ENCODE assay signal across 12 cellular contexts in the genomic region with DNA sequence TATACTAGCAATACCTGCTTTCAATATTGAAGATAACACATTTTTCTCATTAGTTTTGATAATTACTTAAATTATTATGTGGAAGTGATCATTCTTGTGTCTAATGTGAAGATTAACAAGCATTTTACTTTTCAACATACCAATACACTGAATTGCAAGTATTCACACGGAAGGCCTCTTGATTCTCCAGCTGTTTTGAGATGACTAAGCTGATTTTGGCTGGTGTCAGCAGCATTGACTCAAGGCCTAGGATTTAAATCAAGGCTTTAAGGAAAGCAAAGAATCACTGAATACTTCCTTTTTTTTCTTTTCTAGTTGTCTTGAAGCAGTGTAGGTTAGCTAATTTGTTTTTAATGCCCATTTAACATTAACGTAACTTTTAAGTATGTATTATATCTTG.
DNase-seq lines count a peak whose midpoint lies in the region; TF ChIP-seq lines count a peak whose summit lies in the region.
"Had no signal": no experiment of that assay in that cellular context is flagged by ENCODE, and none has a peak within 500 bp of the region (broad histone marks: within the 10 kb centered on the region; RNA-seq: fewer than 3 reads in every experiment).

No MANE protein-coding gene starts in this region.

- no peaks in the 10 kb centered on the region for H3K9me3 Mint-ChIP-seq in progenitor cell of endocrine pancreas (ENCODE audit: low read depth)
- H3K9me3 Mint-ChIP-seq: activated CD4-positive, alpha-beta T cell treated with anti-CD3 and anti-CD28 coated beads, Interleukin-2, amount 10 ng/mL, durations not matched to agents 7 days and 5 days had no signal

- peak overlapping the region; percentile 94 for H3K27ac ChIP-seq in SK-N-MC
- H3K27ac ChIP-seq: dorsolateral prefrontal cortex had no signal

- H3K36me3 Mint-ChIP-seq in progenitor cell of endocrine pancreas (ENCODE audit: insufficient read depth): no peaks in the 10 kb centered on the region

- DNase-seq in NCI-H82 (lab: John Stamatoyannopoulos, UW) (peak; percentile 4), NCI-H82 treated with DMSO at 0.1 percent for 48 hours (lab: John Stamatoyannopoulos, UW; ENCODE audit: unreplicated experiment) (no peak), SK-N-MC (ENCODE audit: low read depth, low spot score) (peak; percentile 44), fibroblast of villous mesenchyme (ENCODE audit: low read depth) (peak; percentile 64), skeletal muscle cell (ENCODE audit: low read depth) (peak; percentile 64), GM13976 (ENCODE audit: low spot score) (no peak), progenitor cell of endocrine pancreas (ENCODE audit: low spot score, unreplicated experiment) (no peak)
- DNase-seq in activated naive CD4-positive, alpha-beta T cell treated with Interleukin-2 at 50 U/mL for 16 hours: no peak
- DNase-seq: activated CD4-positive, alpha-beta T cell treated with anti-CD3 and anti-CD28 coated beads, Interleukin-2, amount 10 ng/mL, durations not matched to agents 7 days and 5 days; NCI-H2029 treated with DMSO at 0.1 percent for 48 hours had no signal

- H3K4me3 Mint-ChIP-seq in progenitor cell of endocrine pancreas (ENCODE audit: low read depth): no peak overlapping the region
- H3K4me3 Mint-ChIP-seq: activated CD4-positive, alpha-beta T cell treated with anti-CD3 and anti-CD28 coated beads, Interleukin-2, amount 10 ng/mL, durations not matched to agents 7 days and 5 days; B cell had no signal

- H3K4me3 ChIP-seq in SK-N-MC (peak overlapping the region; percentile 45), fibroblast of villous mesenchyme (ENCODE audit: low read depth, low read length) (no peak overlapping the region), skeletal muscle cell (ENCODE audit: low read depth, low read length) (no peak overlapping the region)
- H3K4me3 ChIP-seq: dorsolateral prefrontal cortex had no signal

- H3K36me3 ChIP-seq in SK-N-MC (ENCODE audit: insufficient read depth, low read length): no peaks in the 10 kb centered on the region

- TF ChIP-seq CTCF in fibroblast of villous mesenchyme (IDR thresholded peaks at IDR 0.05; ENCODE audit: insufficient read depth, low read depth, low read length): no peak
- TF ChIP-seq CTCF in GM13976 (IDR thresholded peaks at IDR 0.05; ENCODE audit: borderline replicate concordance, control extremely low read depth, extremely low read depth, insufficient read depth, missing control alignments): no peak
- TF ChIP-seq CTCF in progenitor cell of endocrine pancreas (IDR thresholded peaks at IDR 0.05; ENCODE audit: unreplicated experiment): no peak

- H3K27me3 Mint-ChIP-seq in progenitor cell of endocrine pancreas: no peaks in the 10 kb centered on the region
- H3K27me3 Mint-ChIP-seq: activated CD4-positive, alpha-beta T cell treated with anti-CD3 and anti-CD28 coated beads, Interleukin-2, amount 10 ng/mL, durations not matched to agents 7 days and 5 days; B cell had no signal

- H3K4me1 Mint-ChIP-seq in progenitor cell of endocrine pancreas (ENCODE audit: low read depth): peaks cover 3% of the 10 kb centered on the region

- peak overlapping the region; percentile 67 for H3K9ac ChIP-seq in SK-N-MC (ENCODE audit: insufficient read length)

- in situ Hi-C loops in GM13976 (cut with MboI; ENCODE audit: low sequenced_read_pairs, unreplicated experiment): no loop called here

- H3K27ac Mint-ChIP-seq in progenitor cell of endocrine pancreas: no peak overlapping the region
- H3K27ac Mint-ChIP-seq: activated CD4-positive, alpha-beta T cell treated with anti-CD3 and anti-CD28 coated beads, Interleukin-2, amount 10 ng/mL, durations not matched to agents 7 days and 5 days; B cell had no signal

- no peaks in the 10 kb centered on the region for H3K9me3 ChIP-seq in SK-N-MC (ENCODE audit: low read depth, low read length)

Comparison
In these comparisons a context has a peak if more than half of its experiments do, and no peak if none do; other contexts are left out.
1. DNase-seq: peak in NCI-H82 (single experiment), SK-N-MC (single experiment), fibroblast of villous mesenchyme (single experiment) and skeletal muscle cell (single experiment); none in NCI-H82 treated with DMSO at 0.1 percent for 48 hours (single experiment), GM13976 (single experiment), progenitor cell of endocrine pancreas (single experiment) and activated naive CD4-positive, alpha-beta T cell treated with Interleukin-2 at 50 U/mL for 16 hours (single experiment).